8 cellular contexts compared by ENCODE assay signal in genomic region chr10:133278577-133279265, GRCh38. TPM values are rescaled to one million over a fixed set of nuclear protein-coding genes. Genes with fewer than 3 reads are reported as not detected.
DNase-seq lines count a peak whose midpoint lies in the region; ATAC-seq and TF ChIP-seq lines count a peak whose summit lies in the region.

No MANE protein-coding gene starts in this region.

- peaks cover 13% of the 10 kb centered on the region for H3K36me3 Mint-ChIP-seq in nephron progenitor cell (ENCODE audit: low read depth)

- peaks cover 35% of the 10 kb centered on the region for H3K4me1 Mint-ChIP-seq in nephron progenitor cell

- peak; percentile 47 for DNase-seq in AG10803 (ENCODE audit: low read depth)
- peak in 3 of 5 experiments; percentile 45 to 93 (median 82) for DNase-seq in T-helper 2 cell
- peak; percentile 69 for DNase-seq in choroid plexus epithelial cell (ENCODE audit: low read depth)
- DNase-seq in nephron progenitor cell, result peak; percentile 46
- DNase-seq in cerebellum (ENCODE audit: low spot score), result no peak
- DNase-seq in NCI-H446 treated with DMSO at 0.1 percent for 48 hours (lab: John Stamatoyannopoulos, UW), result no peak

- peaks cover 13% of the 10 kb centered on the region for H3K27me3 Mint-ChIP-seq in nephron progenitor cell (ENCODE audit: low read depth, poor library complexity)

- TF ChIP-seq CTCF in AG10803 (conservative IDR thresholded peaks at IDR 0.05; ENCODE audit: low read length) (no peak), choroid plexus epithelial cell (conservative IDR thresholded peaks at IDR 0.05; ENCODE audit: low read depth, low read length) (no peak), nephron progenitor cell (IDR thresholded peaks at IDR 0.05) (no peak)

- H3K27ac Mint-ChIP-seq in nephron progenitor cell, result peak overlapping the region; percentile 77

- H3K4me3 ChIP-seq in AG10803 (ENCODE audit: low read length), result no peak overlapping the region
- H3K4me3 ChIP-seq in choroid plexus epithelial cell (ENCODE audit: low read depth, low read length), result no peak overlapping the region

- peak overlapping the region; percentile 64 for H3K4me3 Mint-ChIP-seq in nephron progenitor cell

- H3K9me3 Mint-ChIP-seq in nephron progenitor cell, result no peaks in the 10 kb centered on the region

- ATAC-seq in GM19023 (IDR thresholded peaks at IDR 0.05; ENCODE audit: unreplicated experiment) (peak; percentile 30), HG03354 (IDR thresholded peaks at IDR 0.05; ENCODE audit: poor library complexity, severe bottlenecking, unreplicated experiment) (peak; percentile 50)

RNA-seq across cellular contexts. Expression of gene ADAM8, which starts 2.1 kb away (rescaled TPM):
- total RNA-seq in cerebellum, result 1.6 TPM

RNA-seq across cellular contexts. Expression of gene TUBGCP2, which starts 30.0 kb away (rescaled TPM):
- 37.8 TPM for total RNA-seq in cerebellum

RNA-seq across cellular contexts. Expression of gene ZNF511, which starts 30.0 kb away (rescaled TPM):
- total RNA-seq in cerebellum, result 8.9 TPM

RNA-seq across cellular contexts. Expression of gene VENTX, which starts 41.1 kb away (rescaled TPM):
- total RNA-seq in cerebellum, result 0.09 TPM

RNA-seq across cellular contexts. Expression of gene UTF1, which starts 48.7 kb away (rescaled TPM):
- not detected for total RNA-seq in cerebellum

Comparison
In these comparisons a context has a peak if more than half of its experiments do, and no peak if none do; other contexts are left out.
1. DNase-seq: peak in AG10803 (single experiment), T-helper 2 cell (3 of 5), choroid plexus epithelial cell (single experiment) and nephron progenitor cell (single experiment); none in cerebellum (single experiment) and NCI-H446 treated with DMSO at 0.1 percent for 48 hours (single experiment).